In the genomic region with DNA sequence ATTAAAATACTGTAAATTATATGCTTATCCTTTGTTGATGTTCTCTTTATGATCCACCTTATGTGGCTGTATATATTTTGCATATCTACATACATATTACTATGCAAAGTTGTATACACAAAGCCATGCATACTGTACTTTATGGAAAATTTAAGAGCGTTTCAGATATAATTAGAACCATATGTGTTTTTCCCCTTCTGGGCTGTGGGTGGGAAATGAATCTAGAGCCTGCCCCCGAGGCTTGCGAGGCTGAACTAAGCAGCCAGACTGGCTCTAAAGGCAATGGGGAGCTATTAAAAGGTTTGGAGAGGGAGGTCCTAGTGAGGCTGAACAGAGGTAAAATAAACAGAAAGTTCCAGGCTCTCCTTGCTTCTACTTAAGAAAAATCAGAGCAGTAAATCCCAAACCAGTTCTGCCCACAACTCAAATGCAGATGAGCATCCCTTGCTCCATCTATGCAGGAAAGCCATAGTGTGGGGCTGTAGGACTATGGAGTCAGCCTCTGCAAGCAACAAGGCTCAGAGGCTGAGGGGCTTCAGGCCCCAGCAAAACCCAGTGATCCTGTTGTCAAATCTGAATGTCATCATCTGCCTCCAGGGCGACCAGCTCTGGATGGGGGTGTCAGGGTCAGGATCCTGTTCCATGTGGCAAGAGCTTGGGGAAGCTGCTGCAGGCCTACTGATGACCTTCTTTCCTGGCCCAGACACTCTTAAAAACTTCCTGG, we compare ENCODE assay signal across 8 cellular contexts. TPM values are rescaled to one million over a fixed set of nuclear protein-coding genes. Genes with fewer than 3 reads are reported as not detected.
DNase-seq lines count a peak whose midpoint lies in the region; ATAC-seq and TF ChIP-seq lines count a peak whose summit lies in the region.

No MANE protein-coding gene starts in this region.

- peak in 2 of 3 experiments; percentile 24 to 61 for DNase-seq in NCI-H1417 (lab: John Stamatoyannopoulos, UW)
- no peak for DNase-seq in NCI-H1417 treated with DMSO at 0.1 percent for 48 hours (lab: John Stamatoyannopoulos, UW)
- DNase-seq in fibroblast of the aortic adventitia (ENCODE audit: low read depth) = peak; percentile 81
- DNase-seq in skeletal muscle cell (ENCODE audit: low read depth) = peak; percentile 78
- no peak for DNase-seq in NOMO-1 treated with DMSO at 0.1 percent for 48 hours (lab: John Stamatoyannopoulos, UW; ENCODE audit: unreplicated experiment)

- H3K27ac Mint-ChIP-seq in T-helper 1 cell treated with Interleukin-12 subunit alpha and Interleukin-12 subunit beta and Interleukin-4 antibody, amounts not matched to agents 30 μg/mL and 1 μg/mL, for 36 hours = peak overlapping the region; percentile 97

- TF ChIP-seq CTCF in fibroblast of the aortic adventitia (IDR thresholded peaks at IDR 0.05; ENCODE audit: insufficient read depth, low read length) = no peak

- no peaks in the 10 kb centered on the region for H3K27me3 Mint-ChIP-seq in T-helper 1 cell treated with Interleukin-12 subunit alpha and Interleukin-12 subunit beta and Interleukin-4 antibody, amounts not matched to agents 30 μg/mL and 1 μg/mL, for 36 hours (ENCODE audit: low read depth)

- H3K36me3 Mint-ChIP-seq in T-helper 1 cell treated with Interleukin-12 subunit alpha and Interleukin-12 subunit beta and Interleukin-4 antibody, amounts not matched to agents 30 μg/mL and 1 μg/mL, for 36 hours (ENCODE audit: low read depth) = peaks cover 2% of the 10 kb centered on the region

- peaks cover 62% of the 10 kb centered on the region for H3K4me1 Mint-ChIP-seq in T-helper 1 cell treated with Interleukin-12 subunit alpha and Interleukin-12 subunit beta and Interleukin-4 antibody, amounts not matched to agents 30 μg/mL and 1 μg/mL, for 36 hours (ENCODE audit: low read depth)

- ATAC-seq in HG03432 (IDR thresholded peaks at IDR 0.05; ENCODE audit: unreplicated experiment) (no peak), HG02571 (IDR thresholded peaks at IDR 0.05; ENCODE audit: unreplicated experiment) (no peak)

- peak overlapping the region; percentile 69 for H3K4me3 Mint-ChIP-seq in T-helper 1 cell treated with Interleukin-12 subunit alpha and Interleukin-12 subunit beta and Interleukin-4 antibody, amounts not matched to agents 30 μg/mL and 1 μg/mL, for 36 hours

- H3K4me3 ChIP-seq in fibroblast of the aortic adventitia (ENCODE audit: low read depth, low read length) (no peak overlapping the region), skeletal muscle cell (ENCODE audit: low read depth, low read length) (no peak overlapping the region)

- H3K9me3 Mint-ChIP-seq in T-helper 1 cell treated with Interleukin-12 subunit alpha and Interleukin-12 subunit beta and Interleukin-4 antibody, amounts not matched to agents 30 μg/mL and 1 μg/mL, for 36 hours = no peaks in the 10 kb centered on the region

RNA-seq across cellular contexts. Expression of a gene that starts 14.1 kb away (rescaled TPM):
- 52.4 and 166 TPM in 2 replicates for total RNA-seq in fibroblast of the aortic adventitia (ENCODE audit: low replicate concordance)

RNA-seq across cellular contexts. Expression of a gene that starts 43.6 kb away (rescaled TPM):
- 44.4 and 49.2 TPM in 2 replicates for total RNA-seq in fibroblast of the aortic adventitia (ENCODE audit: low replicate concordance)

RNA-seq across cellular contexts. Expression of a gene that starts 43.8 kb away (rescaled TPM):
- 16.4 and 61.7 TPM in 2 replicates for total RNA-seq in fibroblast of the aortic adventitia (ENCODE audit: low replicate concordance)

Comparison
In these comparisons a context has a peak if more than half of its experiments do, and no peak if none do; other contexts are left out.
1. DNase-seq: peak in NCI-H1417 (2 of 3), fibroblast of the aortic adventitia (single experiment) and skeletal muscle cell (single experiment); none in NCI-H1417 treated with DMSO at 0.1 percent for 48 hours (single experiment) and NOMO-1 treated with DMSO at 0.1 percent for 48 hours (single experiment).